Comparison of ENCODE assay signal across 8 cellular contexts in the genomic region with DNA sequence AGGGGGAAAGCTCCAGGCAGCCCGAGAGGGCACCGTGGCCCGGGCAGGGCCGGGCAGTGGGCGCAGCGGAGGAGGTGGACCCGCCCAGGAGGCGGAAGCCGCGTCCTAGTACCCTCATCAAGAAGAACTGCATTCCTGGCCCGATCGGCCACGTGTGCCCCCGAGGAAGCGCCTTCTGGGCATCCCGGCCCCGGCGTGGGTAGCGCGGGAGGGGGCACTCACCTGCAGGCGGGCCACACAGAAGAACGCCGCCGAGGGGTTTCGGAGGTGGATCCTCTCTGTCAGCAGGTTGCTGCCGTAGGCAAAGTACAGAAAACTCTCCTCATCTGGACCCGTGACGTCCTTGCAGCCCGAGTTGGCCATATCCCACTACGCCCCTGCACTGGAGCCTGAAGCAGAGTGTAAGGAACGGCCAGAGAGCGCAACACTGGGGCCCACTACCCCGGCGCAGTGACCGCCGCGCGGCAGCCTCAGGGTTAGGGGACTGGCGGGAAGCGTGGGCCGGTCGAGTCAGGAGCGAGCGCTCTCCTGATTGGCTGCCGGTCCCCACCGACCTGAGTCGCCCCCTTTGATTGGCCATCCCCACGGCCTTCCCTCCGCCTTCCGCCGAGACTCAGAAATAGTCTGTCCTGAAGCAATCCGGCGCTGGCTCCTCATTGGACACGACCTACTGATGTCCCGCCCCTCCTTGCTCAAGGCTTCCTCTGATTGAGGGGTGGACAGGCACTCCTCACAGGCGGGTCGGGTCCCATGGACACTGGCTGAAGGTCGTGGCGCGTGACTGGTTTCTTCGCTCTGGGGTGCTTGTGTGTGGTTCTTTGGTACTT. TPM values are rescaled to one million over a fixed set of nuclear protein-coding genes. Genes with fewer than 3 reads are reported as not detected.
DNase-seq lines count a peak whose midpoint lies in the region; ATAC-seq and TF ChIP-seq lines count a peak whose summit lies in the region.

A gene with protein sequence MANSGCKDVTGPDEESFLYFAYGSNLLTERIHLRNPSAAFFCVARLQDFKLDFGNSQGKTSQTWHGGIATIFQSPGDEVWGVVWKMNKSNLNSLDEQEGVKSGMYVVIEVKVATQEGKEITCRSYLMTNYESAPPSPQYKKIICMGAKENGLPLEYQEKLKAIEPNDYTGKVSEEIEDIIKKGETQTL (minus strand): TSS at position 483 of the 827 bp plus-strand sequence. CDS start 120 bp downstream, at position 363.

- DNase-seq in NCI-H748 treated with DMSO at 0.1 percent for 48 hours (lab: John Stamatoyannopoulos, UW) (peak; percentile 97), left lung (peak; percentile 97 to 99)
- peak; percentile 88 to 97 for DNase-seq in activated CD4-positive, alpha-beta T cell treated with anti-CD3 and anti-CD28 coated beads, Interleukin-2, amount 50 U/mL, for 24 hours (ENCODE audit: low read depth in 1 of 2, low spot score in 1 of 2)
- DNase-seq in stimulated activated CD4-positive, alpha-beta T cell treated with anti-CD3 and anti-CD28 coated beads, Interleukin-2, amount 100 ng/mL, for 48 hours: peak; percentile 88 to 95

- peaks cover 12 to 19% of the 10 kb centered on the region in 2 donors for H3K4me1 ChIP-seq in left lung

- TF ChIP-seq CTCF in C4-2B (conservative IDR thresholded peaks at IDR 0.05) (no peak), left lung (IDR thresholded peaks at IDR 0.05) (no peak)

- peak within 1 kb of the TSS; percentile 74 to 98 for H3K4me3 ChIP-seq in left lung

- H3K9me3 ChIP-seq in left lung: peaks cover 0 to 3% of the 10 kb centered on the region in 2 donors

- H3K4me3 Mint-ChIP-seq in dendritic cell treated with granulocyte-macrophage colony-stimulating factor and Interleukin-4, amounts not matched to agents 40 ng/mL and 50 ng/mL, for 4 days: peak within 1 kb of the TSS; percentile 77

- intact Hi-C loops in dendritic cell treated with granulocyte-macrophage colony-stimulating factor and Interleukin-4, amounts not matched to agents 40 ng/mL and 50 ng/mL, for 4 days (cut with micrococcal nuclease): no loop called here
- intact Hi-C loops in left lung (cut with DNase I): no loop called here

- H3K27ac Mint-ChIP-seq in dendritic cell treated with granulocyte-macrophage colony-stimulating factor and Interleukin-4, amounts not matched to agents 40 ng/mL and 50 ng/mL, for 4 days: peak within 1 kb of the TSS; percentile 85

- peak; percentile 98 for ATAC-seq in GM19372 (IDR thresholded peaks at IDR 0.05; ENCODE audit: low read depth, unreplicated experiment)
- ATAC-seq in HG03558 (IDR thresholded peaks at IDR 0.05; ENCODE audit: extremely low read depth, unreplicated experiment): peak; percentile 94
- peak; percentile 98 for ATAC-seq in left lung

- H3K36me3 Mint-ChIP-seq in dendritic cell treated with granulocyte-macrophage colony-stimulating factor and Interleukin-4, amounts not matched to agents 40 ng/mL and 50 ng/mL, for 4 days (ENCODE audit: low read depth): peaks cover 18% of the 10 kb centered on the region

- H3K36me3 ChIP-seq in left lung: no peaks in the 10 kb centered on the region

- H3K27ac ChIP-seq in C4-2B (peak within 1 kb of the TSS; percentile 95), left lung (peak within 1 kb of the TSS; percentile 83 to 85)

- H3K4me1 Mint-ChIP-seq in dendritic cell treated with granulocyte-macrophage colony-stimulating factor and Interleukin-4, amounts not matched to agents 40 ng/mL and 50 ng/mL, for 4 days (ENCODE audit: low read depth): peaks cover 30% of the 10 kb centered on the region

- no peaks in the 10 kb centered on the region for H3K27me3 Mint-ChIP-seq in dendritic cell treated with granulocyte-macrophage colony-stimulating factor and Interleukin-4, amounts not matched to agents 40 ng/mL and 50 ng/mL, for 4 days

- H3K9me3 Mint-ChIP-seq in dendritic cell treated with granulocyte-macrophage colony-stimulating factor and Interleukin-4, amounts not matched to agents 40 ng/mL and 50 ng/mL, for 4 days: peaks cover 13% of the 10 kb centered on the region

- no peaks in the 10 kb centered on the region for H3K27me3 ChIP-seq in left lung

RNA-seq across cellular contexts. Expression of the gene that starts here (rescaled TPM):
- total RNA-seq in left lung: 10 to 100 TPM; 41.9 to 42.9 TPM

Comparison
In these comparisons a context has a peak if more than half of its experiments do, and no peak if none do; other contexts are left out.
1. Peak in every context shown above with its lines: DNase-seq, ATAC-seq, H3K4me3 ChIP-seq and H3K27ac ChIP-seq.